8 cellular contexts compared by ENCODE assay signal in genomic region chr14:64465208-64465821, GRCh38. TPM values are rescaled to one million over a fixed set of nuclear protein-coding genes. Genes with fewer than 3 reads are reported as not detected.
A peak's percentile ranks its signal among the peaks of the same experiment; 100 is the strongest.
DNase-seq lines count a peak whose midpoint lies in the region; ATAC-seq and TF ChIP-seq lines count a peak whose summit lies in the region.

TSS of gene AKAP5 (plus strand) at chr14:64465499. CDS start at chr14:64468395, 2,896 bp downstream.

- peak within 1 kb of the TSS; percentile 45 for H3K4me3 ChIP-seq in CD8-positive, alpha-beta T cell (ENCODE audit: low read depth, low read length)
- H3K4me3 ChIP-seq in sigmoid colon = peak within 1 kb of the TSS; percentile 55 to 83 (median 74)

- H3K9me3 Mint-ChIP-seq in CD8-positive, alpha-beta T cell = no peaks in the 10 kb centered on the region
- H3K9me3 Mint-ChIP-seq in IgD-negative memory B cell = no peaks in the 10 kb centered on the region

- WGBS in sigmoid colon, 2 donors = 0 to 1% methylated on average over 71 of the region's 71 CpGs

- H3K36me3 ChIP-seq in CD8-positive, alpha-beta T cell (ENCODE audit: insufficient read depth, low read length) = no peaks in the 10 kb centered on the region
- H3K36me3 ChIP-seq in sigmoid colon = no peaks in the 10 kb centered on the region

- no peaks in the 10 kb centered on the region for H3K27me3 Mint-ChIP-seq in CD8-positive, alpha-beta T cell (ENCODE audit: low read depth)
- no peaks in the 10 kb centered on the region for H3K27me3 Mint-ChIP-seq in IgD-negative memory B cell

- no peak for TF ChIP-seq CTCF in CD8-positive, alpha-beta T cell (IDR thresholded peaks at IDR 0.05)
- TF ChIP-seq CTCF in sigmoid colon (IDR thresholded peaks at IDR 0.05) = no peak

- H3K27ac ChIP-seq in CD8-positive, alpha-beta T cell (ENCODE audit: low read depth, low read length) = peak within 1 kb of the TSS; percentile 15
- peak within 1 kb of the TSS; percentile 72 to 80 (median 78) for H3K27ac ChIP-seq in sigmoid colon

- peaks cover 24% of the 10 kb centered on the region for H3K4me1 ChIP-seq in CD8-positive, alpha-beta T cell (ENCODE audit: insufficient read depth, low read length)
- H3K4me1 ChIP-seq in sigmoid colon = peaks cover 0 to 14% (median 6%) of the 10 kb centered on the region in 4 donors

- peak; percentile 17 to 76 (median 60) for DNase-seq in CD8-positive, alpha-beta T cell
- DNase-seq in SW480 (ENCODE audit: low spot score) (peak; percentile 26), amniotic epithelial cell (ENCODE audit: low read depth) (peak; percentile 13), hippocampal formation (lab: John Stamatoyannopoulos, UW) (peak; percentile 21 to 63), sigmoid colon (no peak)

- H3K36me3 Mint-ChIP-seq in CD8-positive, alpha-beta T cell = peaks cover 3% of the 10 kb centered on the region
- no peaks in the 10 kb centered on the region for H3K36me3 Mint-ChIP-seq in IgD-negative memory B cell

- H3K4me1 Mint-ChIP-seq in CD8-positive, alpha-beta T cell (ENCODE audit: low read depth) = peaks cover 47% of the 10 kb centered on the region
- H3K4me1 Mint-ChIP-seq in IgD-negative memory B cell = peaks cover 28 to 48% (median 46%) of the 10 kb centered on the region in 3 donors

- POLR2A ChIA-PET in CD8-positive, alpha-beta T cell (lab: Charles Lee) = interaction anchor here (0.7 to 2.5 kb wide), 5 partner anchors 9 to 78 kb away, joined by 4 to 14 read pairs (median 5); partner anchors contain the start of gene ZBTB1

- H3K27me3 ChIP-seq in CD8-positive, alpha-beta T cell (ENCODE audit: insufficient read depth, low read length) = no peaks in the 10 kb centered on the region
- H3K27me3 ChIP-seq in sigmoid colon = no peaks in the 10 kb centered on the region

- CTCF ChIA-PET in CD8-positive, alpha-beta T cell (lab: Charles Lee) = interaction anchor here (1.2 to 2.0 kb wide), 5 partner anchors 13 to 46 kb away, joined by 5 to 12 read pairs (median 9); no protein-coding TSS in a partner anchor

- peak; percentile 93 for ATAC-seq in CD8-positive, alpha-beta T cell
- ATAC-seq in GM19463 (IDR thresholded peaks at IDR 0.05; ENCODE audit: unreplicated experiment) (peak; percentile 80), HG03025 (IDR thresholded peaks at IDR 0.05; ENCODE audit: low FRiP score, unreplicated experiment) (no peak)

- no peaks in the 10 kb centered on the region for H3K9me3 ChIP-seq in CD8-positive, alpha-beta T cell (ENCODE audit: low read length)
- no peaks in the 10 kb centered on the region for H3K9me3 ChIP-seq in sigmoid colon

- H3K4me3 Mint-ChIP-seq in CD8-positive, alpha-beta T cell = peak within 1 kb of the TSS; percentile 89
- peak within 1 kb of the TSS; percentile 89 to 95 (median 94) for H3K4me3 Mint-ChIP-seq in IgD-negative memory B cell

- intact Hi-C loops in CD8-positive, alpha-beta T cell (cut with DNase I, micrococcal nuclease) = loop anchor here (5.0 kb wide), 2 partner anchors 42 to 78 kb away; partner anchors contain the start of gene MTHFD1 (in 2 of the 2)
- intact Hi-C loops in sigmoid colon (cut with DNase I) = loop anchor here (10.0 kb wide), 1 partner anchor 121 kb away; no protein-coding TSS in a partner anchor

- no peak for TF ChIP-seq POLR2A in sigmoid colon (IDR thresholded peaks at IDR 0.05)

- TF ChIP-seq EP300 in sigmoid colon (IDR thresholded peaks at IDR 0.05) = no peak

- peak within 1 kb of the TSS; percentile 68 for H3K27ac Mint-ChIP-seq in CD8-positive, alpha-beta T cell
- peak within 1 kb of the TSS; percentile 71 to 93 (median 91) for H3K27ac Mint-ChIP-seq in IgD-negative memory B cell

RNA-seq across cellular contexts. Expression of gene AKAP5, which starts in this region (rescaled TPM):
- total RNA-seq in CD8-positive, alpha-beta T cell = 1 to 10 TPM; 3.7 TPM
- polyA plus RNA-seq in IgD-negative memory B cell (0.66 TPM), sigmoid colon (1 to 10 TPM; 2.0 to 7.2 (median 4.4) TPM)
- total RNA-seq in sigmoid colon = 1 to 10 TPM in 1 of 4 donors, under 1 TPM in 3; 0.33 to 1.7 (median 0.76) TPM
